In genomic region chr14:50012644-50013043, GRCh38 we compare ENCODE assay signal across 18 cellular contexts.
A peak's percentile ranks its signal among the peaks of the same experiment; 100 is the strongest.
DNase-seq lines count a peak whose midpoint lies in the region; ATAC-seq, FAIRE-seq and TF ChIP-seq lines count a peak whose summit lies in the region.
"Had no signal": no experiment of that assay in that cellular context is flagged by ENCODE, and none has a peak within 500 bp of the region (broad histone marks: within the 10 kb centered on the region; RNA-seq: fewer than 3 reads in every experiment).

No MANE protein-coding gene starts in this region.

- H3K4me3 Mint-ChIP-seq in stimulated activated memory B cell treated with anti-CD40 and anti-IgM and Interleukin-4, amounts not matched to agents 10 μg/mL and 1 μg/mL and 100 μg/mL, for 72 hours = no peak overlapping the region
- H3K4me3 Mint-ChIP-seq: activated CD8-positive, alpha-beta T cell treated with anti-CD3 and anti-CD28 coated beads for 36 hours had no signal

- TF ChIP-seq CTCF in RWPE2 (IDR thresholded peaks at IDR 0.05; ENCODE audit: poor library complexity, severe bottlenecking) (no peak), fibroblast of lung (conservative IDR thresholded peaks at IDR 0.05 in 1 of 2, IDR thresholded peaks at IDR 0.05 in 1 of 2; ENCODE audit: low read depth in 1 of 2, low read length in 2 of 2) (peak in 1 of 2 donors; percentile 8)

- H3K79me2 ChIP-seq in fibroblast of lung (ENCODE audit: control insufficient read depth, insufficient read depth, low read length) = no peaks in the 10 kb centered on the region

- H2AFZ ChIP-seq in fibroblast of lung (ENCODE audit: low read length) = no peak overlapping the region

- no peak for DNase-seq in GM12892 (ENCODE audit: insufficient read length)
- DNase-seq in RWPE2 (ENCODE audit: low spot score) = no peak
- DNase-seq in fibroblast of lung (ENCODE audit: low read depth in 2 of 2) = peak; percentile 45 to 62
- DNase-seq in NCI-H2081 treated with DMSO at 0.1 percent for 48 hours (lab: John Stamatoyannopoulos, UW) = no peak
- no peak for DNase-seq in SHP77 treated with DMSO at 0.1 percent for 48 hours (lab: John Stamatoyannopoulos, UW)
- DNase-seq: activated CD8-positive, alpha-beta T cell treated with anti-CD3 and anti-CD28 coated beads for 36 hours; colonic mucosa; DMS79 treated with DMSO at 0.1 percent for 48 hours; NCI-H187; NCI-H510A treated with DMSO at 0.1 percent for 48 hours; OCI-M1; psoas muscle; substantia nigra had no signal

- no peak for TF ChIP-seq POLR2A in GM12892 (IDR thresholded peaks at IDR 0.05; ENCODE audit: low read depth, low read length)

- no peak overlapping the region for H3K9ac ChIP-seq in fibroblast of lung (ENCODE audit: insufficient read depth, low read length)

- H3K27me3 Mint-ChIP-seq in stimulated activated memory B cell treated with anti-CD40 and anti-IgM and Interleukin-4, amounts not matched to agents 10 μg/mL and 1 μg/mL and 100 μg/mL, for 72 hours = no peaks in the 10 kb centered on the region
- H3K27me3 Mint-ChIP-seq: activated CD8-positive, alpha-beta T cell treated with anti-CD3 and anti-CD28 coated beads for 36 hours had no signal

- H3K4me1 Mint-ChIP-seq in stimulated activated memory B cell treated with anti-CD40 and anti-IgM and Interleukin-4, amounts not matched to agents 10 μg/mL and 1 μg/mL and 100 μg/mL, for 72 hours = peaks cover 58% of the 10 kb centered on the region

- no peaks in the 10 kb centered on the region for H4K20me1 ChIP-seq in fibroblast of lung (ENCODE audit: control insufficient read depth, extremely low read depth, insufficient read depth, low read length)

- no peaks in the 10 kb centered on the region for H3K27me3 ChIP-seq in RWPE2 (ENCODE audit: insufficient read depth, poor library complexity, severe bottlenecking)
- no peaks in the 10 kb centered on the region for H3K27me3 ChIP-seq in fibroblast of lung (ENCODE audit: control insufficient read depth, insufficient read depth, low read length)
- H3K27me3 ChIP-seq: colonic mucosa had no signal

- peak overlapping the region; percentile 61 for H3K27ac Mint-ChIP-seq in stimulated activated memory B cell treated with anti-CD40 and anti-IgM and Interleukin-4, amounts not matched to agents 10 μg/mL and 1 μg/mL and 100 μg/mL, for 72 hours
- H3K27ac Mint-ChIP-seq: activated CD8-positive, alpha-beta T cell treated with anti-CD3 and anti-CD28 coated beads for 36 hours; activated T-helper 2 cell treated with anti-CD3 and anti-CD28 coated beads, Interferon-gamma antibody, Interleukin-2, Interleukin-4, amounts not matched to agents 10 μg/mL and 5 μg/mL and 100 μg/mL, durations not matched to agents 14 hours and 24 hours and 36 hours had no signal

- peak; percentile 38 for FAIRE-seq in GM12892 (lab: Jason Lieb, UNC)
- FAIRE-seq: H54 had no signal

- no peaks in the 10 kb centered on the region for H3K9me3 ChIP-seq in RWPE2 (ENCODE audit: severe bottlenecking)
- H3K9me3 ChIP-seq in fibroblast of lung (ENCODE audit: control insufficient read depth, insufficient read depth, low read depth, low read length) = no peaks in the 10 kb centered on the region
- H3K9me3 ChIP-seq: colonic mucosa, psoas muscle had no signal

- no peak overlapping the region for H3K4me2 ChIP-seq in fibroblast of lung (ENCODE audit: extremely low read depth, insufficient read depth, low read length)

- H3K4me1 ChIP-seq in RWPE2 (ENCODE audit: insufficient read depth, poor library complexity, severe bottlenecking) (peaks cover 40% of the 10 kb centered on the region), fibroblast of lung (ENCODE audit: control insufficient read depth, extremely low read depth, insufficient read depth, low read length) (peaks cover 3% of the 10 kb centered on the region)
- H3K4me1 ChIP-seq: colonic mucosa had no signal

- ATAC-seq in RWPE2 (ENCODE audit: low read depth) = no peak
- no peak for ATAC-seq in stimulated activated memory B cell treated with anti-CD40 and anti-IgM and Interleukin-4, amounts not matched to agents 10 μg/mL and 1 μg/mL and 100 μg/mL, for 72 hours
- ATAC-seq in GM21360 (IDR thresholded peaks at IDR 0.05; ENCODE audit: unreplicated experiment) = no peak
- ATAC-seq: left lobe of liver, psoas muscle had no signal

- peaks cover 18% of the 10 kb centered on the region for H3K36me3 Mint-ChIP-seq in stimulated activated memory B cell treated with anti-CD40 and anti-IgM and Interleukin-4, amounts not matched to agents 10 μg/mL and 1 μg/mL and 100 μg/mL, for 72 hours

- H3K27ac ChIP-seq in RWPE2 (ENCODE audit: poor library complexity, severe bottlenecking) = peak overlapping the region; percentile 95
- no peak overlapping the region for H3K27ac ChIP-seq in fibroblast of lung (ENCODE audit: insufficient read depth, low read length)
- H3K27ac ChIP-seq: colonic mucosa, psoas muscle had no signal

- H3K4me3 ChIP-seq in RWPE2 (ENCODE audit: severe bottlenecking) (no peak overlapping the region), fibroblast of lung (replicated peaks in 1 of 4; ENCODE audit: control extremely low read depth in 1 of 4, insufficient read depth in 1 of 4, low read depth in 3 of 4, low read length in 4 of 4) (no peak overlapping the region)
- H3K4me3 ChIP-seq: colonic mucosa, psoas muscle had no signal

- H3K36me3 ChIP-seq in RWPE2 (ENCODE audit: low read depth) = no peaks in the 10 kb centered on the region
- H3K36me3 ChIP-seq in fibroblast of lung (ENCODE audit: control insufficient read depth, insufficient read depth, low read length) = no peaks in the 10 kb centered on the region
- H3K36me3 ChIP-seq: colonic mucosa had no signal

- H3K9me3 Mint-ChIP-seq in stimulated activated memory B cell treated with anti-CD40 and anti-IgM and Interleukin-4, amounts not matched to agents 10 μg/mL and 1 μg/mL and 100 μg/mL, for 72 hours = no peaks in the 10 kb centered on the region
- H3K9me3 Mint-ChIP-seq: activated CD8-positive, alpha-beta T cell treated with anti-CD3 and anti-CD28 coated beads for 36 hours had no signal

Comparison
In these comparisons a context has a peak if more than half of its experiments do, and no peak if none do; other contexts are left out.
1. DNase-seq: peak in fibroblast of lung (2 of 2); none in GM12892 (single experiment), RWPE2 (single experiment), NCI-H2081 treated with DMSO at 0.1 percent for 48 hours (single experiment) and SHP77 treated with DMSO at 0.1 percent for 48 hours (single experiment).